ENCODE assay signal across 16 cellular contexts in genomic region chr5:173301695-173302545, GRCh38. TPM values are rescaled to one million over a fixed set of nuclear protein-coding genes. Genes with fewer than 3 reads are reported as not detected.
DNase-seq lines count a peak whose midpoint lies in the region; ATAC-seq and TF ChIP-seq lines count a peak whose summit lies in the region.
"Had no signal": no experiment of that assay in that cellular context is flagged by ENCODE, and none has a peak within 500 bp of the region (broad histone marks: within the 10 kb centered on the region; RNA-seq: fewer than 3 reads in every experiment).

No MANE protein-coding gene starts in this region.

- H2BK5ac ChIP-seq in mesendoderm (ENCODE audit: low read length): no peak overlapping the region

- H3K9ac ChIP-seq in mesendoderm (ENCODE audit: low read length): no peak overlapping the region

- DNase-seq in heart right ventricle: peak in 1 of 2 donors; percentile 32
- DNase-seq in left ventricle myocardium superior: no peak
- DNase-seq in breast epithelium (ENCODE audit: low spot score in 2 of 2): no peak
- no peak for DNase-seq in mesendoderm
- no peak for DNase-seq in GM13976 (ENCODE audit: low spot score)
- DNase-seq in T-cell: no peak
- no peak for DNase-seq in NCI-H2171 (lab: John Stamatoyannopoulos, UW)
- DNase-seq: activated CD8-positive, alpha-beta memory T cell treated with anti-CD3 and anti-CD28 coated beads, Interleukin-2, amount 10 ng/mL, durations not matched to agents 7 days and 5 days; activated effector memory CD4-positive, alpha-beta T cell treated with Interleukin-2 at 50 U/mL for 16 hours; amygdala; DMS79; stimulated activated naive B cell treated with anti-CD40 and anti-IgM and Interleukin-4, amounts not matched to agents 10 μg/mL and 1 μg/mL and 100 μg/mL, for 72 hours; upper lobe of left lung had no signal

- no peak overlapping the region for H3K4me2 ChIP-seq in mesendoderm (ENCODE audit: low read length)

- H3K23ac ChIP-seq in mesendoderm (ENCODE audit: low read length): no peak overlapping the region

- H4K8ac ChIP-seq in mesendoderm (ENCODE audit: low read depth, low read length): no peak overlapping the region

- TF ChIP-seq CTCF in heart right ventricle (IDR thresholded peaks at IDR 0.05) (no peak), breast epithelium (IDR thresholded peaks at IDR 0.05) (no peak), GM13976 (IDR thresholded peaks at IDR 0.05; ENCODE audit: borderline replicate concordance, control extremely low read depth, extremely low read depth, insufficient read depth, missing control alignments) (no peak)

- H4K5ac ChIP-seq in mesendoderm (ENCODE audit: low read length): no peak overlapping the region

- H3K4ac ChIP-seq in mesendoderm (ENCODE audit: low read depth, low read length): no peak overlapping the region

- peaks cover 0 to 10% (median 3%) of the 10 kb centered on the region in 9 donors for H3K4me1 ChIP-seq in heart right ventricle
- no peaks in the 10 kb centered on the region for H3K4me1 ChIP-seq in breast epithelium
- peaks cover 3% of the 10 kb centered on the region for H3K4me1 ChIP-seq in mesendoderm (ENCODE audit: control insufficient read depth, low read depth, low read length)

- no peak overlapping the region for H2BK120ac ChIP-seq in mesendoderm (ENCODE audit: low read depth, low read length)

- H3K27ac Mint-ChIP-seq in T-cell: no peak overlapping the region
- H3K27ac Mint-ChIP-seq: activated CD8-positive, alpha-beta memory T cell treated with anti-CD3 and anti-CD28 coated beads, Interleukin-2, amount 10 ng/mL, durations not matched to agents 7 days and 5 days; stimulated activated naive B cell treated with anti-CD40 and anti-IgM and Interleukin-4, amounts not matched to agents 10 μg/mL and 1 μg/mL and 100 μg/mL, for 72 hours had no signal

- H3K79me2 ChIP-seq in mesendoderm (ENCODE audit: control insufficient read depth, insufficient read depth, low read length): no peaks in the 10 kb centered on the region

- H3K36me3 ChIP-seq in heart right ventricle (no peaks in the 10 kb centered on the region), breast epithelium (no peaks in the 10 kb centered on the region), mesendoderm (ENCODE audit: control insufficient read depth, insufficient read depth, low read length) (no peaks in the 10 kb centered on the region)
- H3K36me3 ChIP-seq: upper lobe of left lung had no signal

- no peak overlapping the region for H3K56ac ChIP-seq in mesendoderm (ENCODE audit: low read length)

- H3K4me3 Mint-ChIP-seq in T-cell: no peak overlapping the region
- H3K4me3 Mint-ChIP-seq: activated CD8-positive, alpha-beta memory T cell treated with anti-CD3 and anti-CD28 coated beads, Interleukin-2, amount 10 ng/mL, durations not matched to agents 7 days and 5 days; stimulated activated naive B cell treated with anti-CD40 and anti-IgM and Interleukin-4, amounts not matched to agents 10 μg/mL and 1 μg/mL and 100 μg/mL, for 72 hours had no signal

- 59 to 67% methylated on average over 17 of the region's 17 CpGs for WGBS in heart right ventricle, 2 donors
- no CpG with 5 or more reads among the region's 17 CpGs for WGBS in mesendoderm (ENCODE audit: extremely low coverage, insufficient coverage, low lambda C conversion rate)

- in situ Hi-C loops in GM13976 (cut with MboI; ENCODE audit: low sequenced_read_pairs, unreplicated experiment): loop anchor here (25.0 kb wide), 1 partner anchor 260 kb away; no protein-coding TSS in a partner anchor

- no peak overlapping the region for H2BK15ac ChIP-seq in mesendoderm (replicated peaks; ENCODE audit: low read depth)

- no peak for TF ChIP-seq POLR2A in breast epithelium (IDR thresholded peaks at IDR 0.05)

- no peaks in the 10 kb centered on the region for H3K79me1 ChIP-seq in mesendoderm (ENCODE audit: low read length)

- POLR2A ChIA-PET in T-cell (lab: Charles Lee): no interaction called here

- intact Hi-C loops in heart right ventricle (cut with DNase I): no loop called here
- intact Hi-C loops in left ventricle myocardium superior (cut with micrococcal nuclease): no loop called here
- intact Hi-C loops in breast epithelium (cut with DNase I; ENCODE audit: low total_unique reads): no loop called here

- peaks cover 22 to 47% of the 10 kb centered on the region in 2 donors for H3K27me3 Mint-ChIP-seq in T-cell

- no peaks in the 10 kb centered on the region for H3K36me3 Mint-ChIP-seq in T-cell
- H3K36me3 Mint-ChIP-seq: activated CD8-positive, alpha-beta memory T cell treated with anti-CD3 and anti-CD28 coated beads, Interleukin-2, amount 10 ng/mL, durations not matched to agents 7 days and 5 days; stimulated activated naive B cell treated with anti-CD40 and anti-IgM and Interleukin-4, amounts not matched to agents 10 μg/mL and 1 μg/mL and 100 μg/mL, for 72 hours had no signal

- CTCF ChIA-PET in T-cell (lab: Charles Lee): no interaction called here

- H2AK5ac ChIP-seq in mesendoderm (ENCODE audit: low read length): peak overlapping the region; percentile 13

- no peaks in the 10 kb centered on the region for H3K9me3 Mint-ChIP-seq in T-cell
- H3K9me3 Mint-ChIP-seq: stimulated activated naive B cell treated with anti-CD40 and anti-IgM and Interleukin-4, amounts not matched to agents 10 μg/mL and 1 μg/mL and 100 μg/mL, for 72 hours had no signal

- H3K4me3 ChIP-seq in heart right ventricle: no peak overlapping the region
- no peak overlapping the region for H3K4me3 ChIP-seq in breast epithelium
- H3K4me3 ChIP-seq in mesendoderm (ENCODE audit: low read length): no peak overlapping the region
- H3K4me3 ChIP-seq: K562, upper lobe of left lung had no signal

- H3K27me3 ChIP-seq in heart right ventricle (no peaks in the 10 kb centered on the region), breast epithelium (no peaks in the 10 kb centered on the region), mesendoderm (ENCODE audit: insufficient read depth, low read length, poor library complexity) (no peaks in the 10 kb centered on the region)
- H3K27me3 ChIP-seq: upper lobe of left lung had no signal

- no peaks in the 10 kb centered on the region for H3K9me3 ChIP-seq in heart right ventricle
- H3K9me3 ChIP-seq in breast epithelium: no peaks in the 10 kb centered on the region
- H3K9me3 ChIP-seq: upper lobe of left lung had no signal

- H3K4me1 Mint-ChIP-seq in T-cell: no peaks in the 10 kb centered on the region
- H3K4me1 Mint-ChIP-seq: activated CD8-positive, alpha-beta memory T cell treated with anti-CD3 and anti-CD28 coated beads, Interleukin-2, amount 10 ng/mL, durations not matched to agents 7 days and 5 days; stimulated activated naive B cell treated with anti-CD40 and anti-IgM and Interleukin-4, amounts not matched to agents 10 μg/mL and 1 μg/mL and 100 μg/mL, for 72 hours had no signal

- ATAC-seq in heart right ventricle: peak in 6 of 8 donors; percentile 17 to 89 (median 56)
- no peak for ATAC-seq in left ventricle myocardium superior
- no peak for ATAC-seq in T-cell (replicated peaks in 1 of 4)
- no peak for ATAC-seq in GM19397 (IDR thresholded peaks at IDR 0.05; ENCODE audit: unreplicated experiment)
- ATAC-seq: activated CD8-positive, alpha-beta memory T cell treated with anti-CD3 and anti-CD28 coated beads, Interleukin-2, amount 10 ng/mL, durations not matched to agents 7 days and 5 days; Right ventricle myocardium inferior; stimulated activated naive B cell treated with anti-CD40 and anti-IgM and Interleukin-4, amounts not matched to agents 10 μg/mL and 1 μg/mL and 100 μg/mL, for 72 hours had no signal

- H3K18ac ChIP-seq in mesendoderm (ENCODE audit: low read length): no peak overlapping the region

- no peak overlapping the region for H3K27ac ChIP-seq in heart right ventricle
- peak overlapping the region; percentile 38 to 60 for H3K27ac ChIP-seq in breast epithelium
- H3K27ac ChIP-seq in mesendoderm (ENCODE audit: low read depth, low read length): no peak overlapping the region
- H3K27ac ChIP-seq: upper lobe of left lung had no signal

RNA-seq across cellular contexts. Expression of gene STC2, which starts 26.3 kb away (rescaled TPM):
- total RNA-seq in heart right ventricle (10 to 100 TPM in 3 of 10 donors, 1 to 10 TPM in 7; 3.7 to 26.9 (median 6.8) TPM), left ventricle myocardium superior (6.8 TPM), breast epithelium (100 to 1,000 TPM in 2 of 3 donors, 10 to 100 TPM in 1; 12.8 to 502 (median 347) TPM), T-cell (1 to 10 TPM in 2 of 5 donors, under 1 TPM in 1, not detected in 2; 0.47 to 1.2 (median 1.1) TPM)
- polyA plus RNA-seq in heart right ventricle: 1 to 10 TPM; 4.0 to 4.6 TPM
- polyA plus RNA-seq in mesendoderm (2013, experiment 1 of 2): 23.3 TPM
- 24.9 TPM for polyA plus RNA-seq in mesendoderm (2013, experiment 2 of 2)

Comparison
In these comparisons a context has a peak if more than half of its experiments do, and no peak if none do; other contexts are left out.
1. ATAC-seq: peak in heart right ventricle (6 of 8); none in left ventricle myocardium superior (single experiment), T-cell (0 of 4) and GM19397 (single experiment).
2. H3K27ac ChIP-seq: peak in breast epithelium (2 of 2); none in heart right ventricle (0 of 10) and mesendoderm (single experiment).